In the genomic region with DNA sequence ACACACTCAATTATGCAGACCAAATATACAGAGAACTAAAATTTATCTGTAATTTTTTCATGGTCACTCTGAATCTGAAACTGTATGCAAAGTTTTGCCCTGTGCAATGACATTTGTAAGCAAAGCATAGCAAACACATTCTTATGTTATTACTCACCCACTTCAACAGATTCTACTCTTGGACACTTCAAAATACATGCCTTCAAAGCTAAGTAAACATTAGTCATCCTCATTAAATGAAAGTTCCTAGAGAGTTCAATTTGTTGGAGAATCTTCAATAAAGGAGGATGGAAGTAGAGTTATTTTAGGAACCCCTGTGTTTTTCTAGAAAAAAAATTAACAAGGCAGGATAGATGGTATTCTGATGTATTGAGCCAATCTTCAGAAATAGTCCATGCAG, we compare ENCODE assay signal across 12 cellular contexts.
DNase-seq lines count a peak whose midpoint lies in the region; ATAC-seq and TF ChIP-seq lines count a peak whose summit lies in the region.
"Had no signal": no experiment of that assay in that cellular context is flagged by ENCODE, and none has a peak within 500 bp of the region (broad histone marks: within the 10 kb centered on the region; RNA-seq: fewer than 3 reads in every experiment).

No MANE protein-coding gene starts in this region.

- no peak overlapping the region for H3K4me3 ChIP-seq in fibroblast of lung (replicated peaks in 1 of 4; ENCODE audit: control extremely low read depth in 1 of 4, insufficient read depth in 1 of 4, low read depth in 3 of 4, low read length in 4 of 4)
- no peak overlapping the region for H3K4me3 ChIP-seq in CD4-positive, alpha-beta memory T cell (ENCODE audit: low read length in 2 of 2)

- peaks cover 0 to 7% (median 0%) of the 10 kb centered on the region in 8 donors for H3K9me3 Mint-ChIP-seq in CD4-positive, alpha-beta memory T cell
- H3K9me3 Mint-ChIP-seq in activated T-cell treated with anti-CD3 and anti-CD28 coated beads, Interleukin-2, amount 50 U/mL, for 24 hours: peaks cover 4% of the 10 kb centered on the region
- H3K9me3 Mint-ChIP-seq: H9 had no signal

- no peaks in the 10 kb centered on the region for H3K4me1 Mint-ChIP-seq in CD4-positive, alpha-beta memory T cell
- H3K4me1 Mint-ChIP-seq in activated T-cell treated with anti-CD3 and anti-CD28 coated beads, Interleukin-2, amount 50 U/mL, for 24 hours (ENCODE audit: low read depth): no peaks in the 10 kb centered on the region

- no peak overlapping the region for H3K27ac Mint-ChIP-seq in CD4-positive, alpha-beta memory T cell
- H3K27ac Mint-ChIP-seq in activated T-cell treated with anti-CD3 and anti-CD28 coated beads, Interleukin-2, amount 50 U/mL, for 24 hours: no peak overlapping the region
- H3K27ac Mint-ChIP-seq: H9 had no signal

- H3K4me3 Mint-ChIP-seq in CD4-positive, alpha-beta memory T cell: no peak overlapping the region
- no peak overlapping the region for H3K4me3 Mint-ChIP-seq in activated T-cell treated with anti-CD3 and anti-CD28 coated beads, Interleukin-2, amount 50 U/mL, for 24 hours
- H3K4me3 Mint-ChIP-seq: H9 had no signal

- no peak overlapping the region for H3K27ac ChIP-seq in fibroblast of lung (ENCODE audit: insufficient read depth, low read length)
- no peak overlapping the region for H3K27ac ChIP-seq in CD4-positive, alpha-beta memory T cell (ENCODE audit: low read depth, low read length)

- ATAC-seq in left ventricle myocardium superior: peak; percentile 66

- no peaks in the 10 kb centered on the region for H3K36me3 ChIP-seq in fibroblast of lung (ENCODE audit: control insufficient read depth, insufficient read depth, low read length)
- H3K36me3 ChIP-seq in CD4-positive, alpha-beta memory T cell (ENCODE audit: insufficient read depth, low read length): no peaks in the 10 kb centered on the region

- POLR2A ChIA-PET in CD4-positive, alpha-beta memory T cell (lab: Charles Lee; ENCODE audit: partially characterized antibody): no interaction called here

- H3K27me3 ChIP-seq in fibroblast of lung (ENCODE audit: control insufficient read depth, insufficient read depth, low read length): no peaks in the 10 kb centered on the region
- H3K27me3 ChIP-seq in CD4-positive, alpha-beta memory T cell (ENCODE audit: insufficient read depth, low read length): no peaks in the 10 kb centered on the region

- H4K20me1 ChIP-seq in fibroblast of lung (ENCODE audit: control insufficient read depth, extremely low read depth, insufficient read depth, low read length): no peaks in the 10 kb centered on the region

- H3K36me3 Mint-ChIP-seq in CD4-positive, alpha-beta memory T cell: no peaks in the 10 kb centered on the region
- no peaks in the 10 kb centered on the region for H3K36me3 Mint-ChIP-seq in activated T-cell treated with anti-CD3 and anti-CD28 coated beads, Interleukin-2, amount 50 U/mL, for 24 hours (ENCODE audit: low read depth)

- no peak overlapping the region for H3K4me2 ChIP-seq in fibroblast of lung (ENCODE audit: extremely low read depth, insufficient read depth, low read length)

- H3K9me3 ChIP-seq in fibroblast of lung (ENCODE audit: control insufficient read depth, insufficient read depth, low read depth, low read length): no peaks in the 10 kb centered on the region
- no peaks in the 10 kb centered on the region for H3K9me3 ChIP-seq in CD4-positive, alpha-beta memory T cell (ENCODE audit: control insufficient read depth in 1 of 2, low read length in 2 of 2)

- no peak for DNase-seq in left ventricle myocardium superior
- DNase-seq in cardiac septum (ENCODE audit: low spot score): no peak
- DNase-seq in NCI-H345 treated with DMSO at 0.1 percent for 48 hours (lab: John Stamatoyannopoulos, UW; ENCODE audit: unreplicated experiment): peak; percentile 55
- peak; percentile 87 to 93 for DNase-seq in fibroblast of lung (ENCODE audit: low read depth in 2 of 2)
- no peak for DNase-seq in GOT3 (lab: John Stamatoyannopoulos, UW)
- no peak for DNase-seq in stimulated activated CD4-positive, alpha-beta T cell treated with anti-CD3 and anti-CD28 coated beads, Interleukin-2, amount 100 ng/mL, for 48 hours
- DNase-seq in CD4-positive, alpha-beta memory T cell: no peak
- no peak for DNase-seq in activated T-cell treated with anti-CD3 and anti-CD28 coated beads, Interleukin-2, amount 50 U/mL, for 24 hours
- DNase-seq: Calu3, H9, head of caudate nucleus, NCI-H2227 treated with DMSO at 0.1 percent for 48 hours had no signal

- H2AFZ ChIP-seq in fibroblast of lung (ENCODE audit: low read length): no peak overlapping the region

- CTCF ChIA-PET in CD4-positive, alpha-beta memory T cell (lab: Charles Lee; ENCODE audit: partially characterized antibody): no interaction called here

- intact Hi-C loops in left ventricle myocardium superior (cut with micrococcal nuclease): no loop called here
- intact Hi-C loops in cardiac septum (cut with DNase I): no loop called here
- intact Hi-C loops in CD4-positive, alpha-beta memory T cell (cut with micrococcal nuclease): no loop called here

- no peak overlapping the region for H3K9ac ChIP-seq in fibroblast of lung (ENCODE audit: insufficient read depth, low read length)

- no peaks in the 10 kb centered on the region for H3K79me2 ChIP-seq in fibroblast of lung (ENCODE audit: control insufficient read depth, insufficient read depth, low read length)

- no peaks in the 10 kb centered on the region for H3K27me3 Mint-ChIP-seq in CD4-positive, alpha-beta memory T cell
- no peaks in the 10 kb centered on the region for H3K27me3 Mint-ChIP-seq in activated T-cell treated with anti-CD3 and anti-CD28 coated beads, Interleukin-2, amount 50 U/mL, for 24 hours

- no peak for TF ChIP-seq CTCF in fibroblast of lung (conservative IDR thresholded peaks at IDR 0.05 in 1 of 2, IDR thresholded peaks at IDR 0.05 in 1 of 2; ENCODE audit: low read depth in 1 of 2, low read length in 2 of 2)

- H3K4me1 ChIP-seq in fibroblast of lung (ENCODE audit: control insufficient read depth, extremely low read depth, insufficient read depth, low read length): no peaks in the 10 kb centered on the region
- H3K4me1 ChIP-seq in CD4-positive, alpha-beta memory T cell (ENCODE audit: insufficient read depth, low read length): no peaks in the 10 kb centered on the region

Comparison
In these comparisons a context has a peak if more than half of its experiments do, and no peak if none do; other contexts are left out.
1. DNase-seq: peak in NCI-H345 treated with DMSO at 0.1 percent for 48 hours (single experiment) and fibroblast of lung (2 of 2); none in left ventricle myocardium superior (single experiment), cardiac septum (single experiment), GOT3 (single experiment), stimulated activated CD4-positive, alpha-beta T cell treated with anti-CD3 and anti-CD28 coated beads, Interleukin-2, amount 100 ng/mL, for 48 hours (0 of 2), CD4-positive, alpha-beta memory T cell (0 of 5) and activated T-cell treated with anti-CD3 and anti-CD28 coated beads, Interleukin-2, amount 50 U/mL, for 24 hours (single experiment).